10 cellular contexts compared by ENCODE assay signal in genomic region chr16:84751947-84752346, GRCh38. TPM values are rescaled to one million over a fixed set of nuclear protein-coding genes. Genes with fewer than 3 reads are reported as not detected.
A peak's percentile ranks its signal among the peaks of the same experiment; 100 is the strongest.
DNase-seq lines count a peak whose midpoint lies in the region; ATAC-seq and TF ChIP-seq lines count a peak whose summit lies in the region.
"Had no signal": no experiment of that assay in that cellular context is flagged by ENCODE, and none has a peak within 500 bp of the region (broad histone marks: within the 10 kb centered on the region; RNA-seq: fewer than 3 reads in every experiment).

No MANE protein-coding gene starts in this region.

- ATAC-seq in activated CD8-positive, alpha-beta T cell treated with anti-CD3 and anti-CD28 coated beads for 36 hours = peak; percentile 77
- no peak for ATAC-seq in activated CD8-positive, alpha-beta T cell treated with anti-CD3 and anti-CD28 coated beads, Interleukin-2, amount 10 ng/mL, durations not matched to agents 7 days and 5 days
- ATAC-seq in HG03066 (IDR thresholded peaks at IDR 0.05; ENCODE audit: low read depth, unreplicated experiment) = peak; percentile 55
- ATAC-seq in heart right ventricle = no peak

- peaks cover 65% of the 10 kb centered on the region for H3K4me1 Mint-ChIP-seq in activated CD8-positive, alpha-beta T cell treated with anti-CD3 and anti-CD28 coated beads for 36 hours (ENCODE audit: low read depth)
- peaks cover 46% of the 10 kb centered on the region for H3K4me1 Mint-ChIP-seq in activated CD8-positive, alpha-beta T cell treated with anti-CD3 and anti-CD28 coated beads, Interleukin-2, amount 10 ng/mL, durations not matched to agents 7 days and 5 days (ENCODE audit: low read depth)
- peaks cover 72% of the 10 kb centered on the region for H3K4me1 Mint-ChIP-seq in activated naive CD4-positive, alpha-beta T cell treated with anti-CD3 and anti-CD28 coated beads, Interleukin-2, amount 50 U/mL, for 24 hours

- no peaks in the 10 kb centered on the region for H3K36me3 ChIP-seq in sigmoid colon
- peaks cover 0 to 13% (median 0%) of the 10 kb centered on the region in 9 donors for H3K36me3 ChIP-seq in heart right ventricle

- H3K27me3 Mint-ChIP-seq in activated CD8-positive, alpha-beta T cell treated with anti-CD3 and anti-CD28 coated beads for 36 hours = no peaks in the 10 kb centered on the region
- H3K27me3 Mint-ChIP-seq in activated CD8-positive, alpha-beta T cell treated with anti-CD3 and anti-CD28 coated beads, Interleukin-2, amount 10 ng/mL, durations not matched to agents 7 days and 5 days (ENCODE audit: low read depth) = no peaks in the 10 kb centered on the region
- no peaks in the 10 kb centered on the region for H3K27me3 Mint-ChIP-seq in activated naive CD4-positive, alpha-beta T cell treated with anti-CD3 and anti-CD28 coated beads, Interleukin-2, amount 50 U/mL, for 24 hours

- peak overlapping the region in 1 of 4 donors; percentile 7 for H3K27ac ChIP-seq in sigmoid colon
- peak overlapping the region in 1 of 10 donors; percentile 22 for H3K27ac ChIP-seq in heart right ventricle
- H3K27ac ChIP-seq: brain microvascular endothelial cell had no signal

- H3K9me3 ChIP-seq in sigmoid colon (no peaks in the 10 kb centered on the region), heart right ventricle (no peaks in the 10 kb centered on the region)

- H3K27ac Mint-ChIP-seq in activated CD8-positive, alpha-beta T cell treated with anti-CD3 and anti-CD28 coated beads for 36 hours = peak overlapping the region; percentile 57
- H3K27ac Mint-ChIP-seq in activated CD8-positive, alpha-beta T cell treated with anti-CD3 and anti-CD28 coated beads, Interleukin-2, amount 10 ng/mL, durations not matched to agents 7 days and 5 days = no peak overlapping the region
- peak overlapping the region; percentile 4 for H3K27ac Mint-ChIP-seq in activated naive CD4-positive, alpha-beta T cell treated with anti-CD3 and anti-CD28 coated beads, Interleukin-2, amount 50 U/mL, for 24 hours

- no peaks in the 10 kb centered on the region for H3K27me3 ChIP-seq in sigmoid colon
- no peaks in the 10 kb centered on the region for H3K27me3 ChIP-seq in heart right ventricle
- H3K27me3 ChIP-seq: brain microvascular endothelial cell had no signal

- intact Hi-C loops in activated CD8-positive, alpha-beta T cell treated with anti-CD3 and anti-CD28 coated beads for 36 hours (cut with micrococcal nuclease) = loop anchor here (5.0 kb wide), 2 partner anchors 200 to 215 kb away; no protein-coding TSS in a partner anchor
- intact Hi-C loops in sigmoid colon (cut with DNase I) = no loop called here
- intact Hi-C loops in heart right ventricle (cut with DNase I) = loop anchor here in 7 of 10 donors (2.0 to 10.0 kb wide), 4 partner anchors 200 to 333 kb away; no protein-coding TSS in a partner anchor

- TF ChIP-seq EP300 in sigmoid colon (IDR thresholded peaks at IDR 0.05) = no peak

- no peak for TF ChIP-seq CTCF in activated CD8-positive, alpha-beta T cell treated with anti-CD3 and anti-CD28 coated beads for 36 hours (IDR thresholded peaks at IDR 0.05)
- TF ChIP-seq CTCF in sigmoid colon (IDR thresholded peaks at IDR 0.05) = no peak
- no peak for TF ChIP-seq CTCF in heart right ventricle (IDR thresholded peaks at IDR 0.05)

- peak; percentile 58 for DNase-seq in activated CD8-positive, alpha-beta T cell treated with anti-CD3 and anti-CD28 coated beads for 36 hours
- DNase-seq in activated CD8-positive, alpha-beta T cell treated with anti-CD3 and anti-CD28 coated beads, Interleukin-2, amount 10 ng/mL, durations not matched to agents 7 days and 5 days = no peak
- DNase-seq in stimulated activated CD4-positive, alpha-beta T cell treated with anti-CD3 and anti-CD28 coated beads, Interleukin-2, amount 100 ng/mL, for 24 hours = peak; percentile 28 to 41
- DNase-seq in sigmoid colon = no peak
- DNase-seq in heart right ventricle = no peak
- no peak for DNase-seq in germinal center (ENCODE audit: low spot score)
- DNase-seq: brain microvascular endothelial cell, substantia nigra had no signal

- no peak overlapping the region for H3K4me3 Mint-ChIP-seq in activated CD8-positive, alpha-beta T cell treated with anti-CD3 and anti-CD28 coated beads for 36 hours
- no peak overlapping the region for H3K4me3 Mint-ChIP-seq in activated CD8-positive, alpha-beta T cell treated with anti-CD3 and anti-CD28 coated beads, Interleukin-2, amount 10 ng/mL, durations not matched to agents 7 days and 5 days
- no peak overlapping the region for H3K4me3 Mint-ChIP-seq in activated naive CD4-positive, alpha-beta T cell treated with anti-CD3 and anti-CD28 coated beads, Interleukin-2, amount 50 U/mL, for 24 hours

- no peaks in the 10 kb centered on the region for H3K9me3 Mint-ChIP-seq in activated CD8-positive, alpha-beta T cell treated with anti-CD3 and anti-CD28 coated beads for 36 hours
- no peaks in the 10 kb centered on the region for H3K9me3 Mint-ChIP-seq in activated CD8-positive, alpha-beta T cell treated with anti-CD3 and anti-CD28 coated beads, Interleukin-2, amount 10 ng/mL, durations not matched to agents 7 days and 5 days (ENCODE audit: insufficient read depth)
- no peaks in the 10 kb centered on the region for H3K9me3 Mint-ChIP-seq in activated naive CD4-positive, alpha-beta T cell treated with anti-CD3 and anti-CD28 coated beads, Interleukin-2, amount 50 U/mL, for 24 hours

- CTCF ChIA-PET in activated CD8-positive, alpha-beta T cell treated with anti-CD3 and anti-CD28 coated beads for 36 hours (lab: Charles Lee) = interaction anchor here (1.9 to 8.6 kb wide), 7 partner anchors 13 to 219 kb away, joined by 5 to 151 read pairs (median 31); no protein-coding TSS in a partner anchor
- CTCF ChIA-PET in activated CD8-positive, alpha-beta T cell treated with anti-CD3 and anti-CD28 coated beads, Interleukin-2, amount 10 ng/mL, durations not matched to agents 7 days and 5 days (lab: Charles Lee) = interaction anchor here (1.9 to 8.3 kb wide), 5 partner anchors 13 to 219 kb away, joined by 6 to 190 read pairs (median 105); no protein-coding TSS in a partner anchor

- POLR2A ChIA-PET in activated CD8-positive, alpha-beta T cell treated with anti-CD3 and anti-CD28 coated beads for 36 hours (lab: Charles Lee) = interaction anchor here (1.0 kb wide), 1 partner anchor 62 kb away, joined by 3 read pairs; no protein-coding TSS in a partner anchor
- POLR2A ChIA-PET in activated CD8-positive, alpha-beta T cell treated with anti-CD3 and anti-CD28 coated beads, Interleukin-2, amount 10 ng/mL, durations not matched to agents 7 days and 5 days (lab: Charles Lee) = no interaction called here

- peaks cover 16% of the 10 kb centered on the region for H3K36me3 Mint-ChIP-seq in activated CD8-positive, alpha-beta T cell treated with anti-CD3 and anti-CD28 coated beads for 36 hours (ENCODE audit: low read depth)
- H3K36me3 Mint-ChIP-seq in activated CD8-positive, alpha-beta T cell treated with anti-CD3 and anti-CD28 coated beads, Interleukin-2, amount 10 ng/mL, durations not matched to agents 7 days and 5 days (ENCODE audit: low read depth) = peaks cover 13% of the 10 kb centered on the region
- peaks cover 2% of the 10 kb centered on the region for H3K36me3 Mint-ChIP-seq in activated naive CD4-positive, alpha-beta T cell treated with anti-CD3 and anti-CD28 coated beads, Interleukin-2, amount 50 U/mL, for 24 hours

- H3K4me1 ChIP-seq in sigmoid colon = peaks cover 0 to 58% (median 30%) of the 10 kb centered on the region in 4 donors
- H3K4me1 ChIP-seq in heart right ventricle = peaks cover 0 to 63% (median 19%) of the 10 kb centered on the region in 9 donors

- TF ChIP-seq POLR2A in sigmoid colon (IDR thresholded peaks at IDR 0.05) = no peak

- no peak overlapping the region for H3K4me3 ChIP-seq in sigmoid colon
- H3K4me3 ChIP-seq in heart right ventricle = no peak overlapping the region

RNA-seq across cellular contexts. Expression of gene USP10, which starts 52.1 kb away (rescaled TPM):
- total RNA-seq in activated CD8-positive, alpha-beta T cell treated with anti-CD3 and anti-CD28 coated beads for 36 hours = 100 to 1,000 TPM; 116 TPM
- total RNA-seq in activated CD8-positive, alpha-beta T cell treated with anti-CD3 and anti-CD28 coated beads, Interleukin-2, amount 10 ng/mL, durations not matched to agents 7 days and 5 days = 10 to 100 TPM; 82.9 to 88.3 TPM
- total RNA-seq in sigmoid colon (10 to 100 TPM; 43.9 to 64.3 (median 53.1) TPM), heart right ventricle (10 to 100 TPM; 59.5 to 82.9 (median 65.4) TPM)
- polyA plus RNA-seq in sigmoid colon (10 to 100 TPM; 17.1 to 36.7 (median 31.2) TPM), heart right ventricle (10 to 100 TPM; 17.5 to 29.8 TPM)

Comparison
In these comparisons a context has a peak if more than half of its experiments do, and no peak if none do; other contexts are left out.
1. ATAC-seq: peak in activated CD8-positive, alpha-beta T cell treated with anti-CD3 and anti-CD28 coated beads for 36 hours (single experiment) and HG03066 (single experiment); none in activated CD8-positive, alpha-beta T cell treated with anti-CD3 and anti-CD28 coated beads, Interleukin-2, amount 10 ng/mL, durations not matched to agents 7 days and 5 days (single experiment) and heart right ventricle (0 of 8).
2. DNase-seq: peak in activated CD8-positive, alpha-beta T cell treated with anti-CD3 and anti-CD28 coated beads for 36 hours (single experiment) and stimulated activated CD4-positive, alpha-beta T cell treated with anti-CD3 and anti-CD28 coated beads, Interleukin-2, amount 100 ng/mL, for 24 hours (2 of 2); none in activated CD8-positive, alpha-beta T cell treated with anti-CD3 and anti-CD28 coated beads, Interleukin-2, amount 10 ng/mL, durations not matched to agents 7 days and 5 days (single experiment), sigmoid colon (single experiment), heart right ventricle (0 of 2) and germinal center (single experiment).